23 cellular contexts compared by ENCODE assay signal in genomic region chr16:80517846-80518245, GRCh38. TPM values are rescaled to one million over a fixed set of nuclear protein-coding genes. Genes with fewer than 3 reads are reported as not detected.
"Had no signal": no experiment of that assay in that cellular context is flagged by ENCODE, and none has a peak within 500 bp of the region (broad histone marks: within the 10 kb centered on the region; RNA-seq: fewer than 3 reads in every experiment).

No MANE protein-coding gene starts in this region.

- H3K36me3 ChIP-seq: esophagus muscularis mucosa, gastroesophageal sphincter, left ventricle myocardium inferior, lower lobe of right lung, spleen, thyroid gland had no signal

- H3K27ac ChIP-seq: coronary artery, epithelial cell of prostate, esophagus muscularis mucosa, gastroesophageal sphincter, left ventricle myocardium inferior, lower lobe of right lung, spleen, thyroid gland had no signal

- H3K9me3 Mint-ChIP-seq: mesothelial cell of epicardium; natural killer cell; neural crest cell; stimulated activated naive B cell treated with anti-CD40 and anti-IgM and Interleukin-4, amounts not matched to agents 10 μg/mL and 1 μg/mL and 100 μg/mL, for 72 hours; type B pancreatic cell had no signal

- DNase-seq: effector CD8-positive, alpha-beta T cell; glutamatergic neuron; left ventricle myocardium inferior; lower lobe of right lung; natural killer cell; posterior cingulate gyrus; spleen; stimulated activated naive B cell treated with anti-CD40 and anti-IgM and Interleukin-4, amounts not matched to agents 10 μg/mL and 1 μg/mL and 100 μg/mL, for 72 hours; thyroid gland had no signal

- H3K27ac Mint-ChIP-seq: memory B cell; mesothelial cell of epicardium; natural killer cell; stimulated activated naive B cell treated with anti-CD40 and anti-IgM and Interleukin-4, amounts not matched to agents 10 μg/mL and 1 μg/mL and 100 μg/mL, for 72 hours; type B pancreatic cell had no signal

- H3K36me3 Mint-ChIP-seq: memory B cell; mesothelial cell of epicardium; natural killer cell; stimulated activated naive B cell treated with anti-CD40 and anti-IgM and Interleukin-4, amounts not matched to agents 10 μg/mL and 1 μg/mL and 100 μg/mL, for 72 hours; type B pancreatic cell had no signal

- H3K9me3 ChIP-seq: esophagus muscularis mucosa, gastroesophageal sphincter, left ventricle myocardium inferior, lower lobe of right lung, spleen, thyroid gland had no signal

- H3K4me3 Mint-ChIP-seq: memory B cell; mesothelial cell of epicardium; natural killer cell; neural crest cell; stimulated activated naive B cell treated with anti-CD40 and anti-IgM and Interleukin-4, amounts not matched to agents 10 μg/mL and 1 μg/mL and 100 μg/mL, for 72 hours; type B pancreatic cell had no signal

- ATAC-seq: gastroesophageal sphincter, lower lobe of right lung, sciatic nerve had no signal

- H3K4me1 ChIP-seq: esophagus muscularis mucosa, gastroesophageal sphincter, left ventricle myocardium inferior, lower lobe of right lung, thyroid gland had no signal

- H3K4me1 Mint-ChIP-seq: neural crest cell had no signal

- H3K4me3 ChIP-seq: coronary artery, esophagus muscularis mucosa, gastroesophageal sphincter, left ventricle myocardium inferior, lower lobe of right lung, thyroid gland had no signal

- FAIRE-seq: urothelium cell line had no signal

- H3K27me3 ChIP-seq: spleen, thyroid gland had no signal

RNA-seq across cellular contexts. Expression of gene DYNLRB2, which starts 22.9 kb away (rescaled TPM):
- total RNA-seq: dermis microvascular lymphatic vessel endothelial cell, esophagus muscularis mucosa, left ventricle myocardium inferior, myocyte, natural killer cell, neural crest cell, osteocyte, pulmonary artery endothelial cell had no signal
